8 cellular contexts compared by ENCODE assay signal in genomic region chr1:109075531-109076490, GRCh38. TPM values are rescaled to one million over a fixed set of nuclear protein-coding genes. Genes with fewer than 3 reads are reported as not detected.
DNase-seq lines count a peak whose midpoint lies in the region; ATAC-seq, FAIRE-seq and TF ChIP-seq lines count a peak whose summit lies in the region.

TSS of gene TAF13 (minus strand) at chr1:109076003. CDS start at chr1:109075947, 56 bp downstream.

- peaks cover 43% of the 10 kb centered on the region for H3K36me3 Mint-ChIP-seq in nephron progenitor cell (ENCODE audit: low read depth)

- H3K79me2 ChIP-seq in Loucy (ENCODE audit: insufficient read depth, low read length): peaks cover 13% of the 10 kb centered on the region

- TF ChIP-seq POLR2A in H54 (IDR thresholded peaks at IDR 0.05; ENCODE audit: low read depth, low read length): peak; percentile 97

- peak; percentile 100 for ATAC-seq in stimulated activated naive CD8-positive, alpha-beta T cell treated with anti-CD3 and anti-CD28 coated beads, Interleukin-15, amount 100 ng/mL, for 72 hours

- H3K36me3 ChIP-seq in ES-I3 (ENCODE audit: insufficient read depth, low read length) (no peaks in the 10 kb centered on the region), Loucy (ENCODE audit: insufficient read depth, low read length) (no peaks in the 10 kb centered on the region)

- H3K4me1 Mint-ChIP-seq in nephron progenitor cell: peaks cover 22% of the 10 kb centered on the region
- H3K4me1 Mint-ChIP-seq in stimulated activated naive CD8-positive, alpha-beta T cell treated with anti-CD3 and anti-CD28 coated beads, Interleukin-15, amount 100 ng/mL, for 72 hours: peaks cover 16% of the 10 kb centered on the region

- peak; percentile 95 for DNase-seq in H54 (ENCODE audit: insufficient read length, low spot score)
- DNase-seq in SHP77 treated with DMSO at 0.1 percent for 48 hours (lab: John Stamatoyannopoulos, UW): peak; percentile 91
- DNase-seq in activated effector memory CD4-positive, alpha-beta T cell treated with anti-CD3 and anti-CD28 coated beads, Interleukin-2, amount 50 U/mL, for 16 hours: peak; percentile 96
- peak; percentile 96 for DNase-seq in fibroblast of the aortic adventitia (ENCODE audit: low read depth)
- peak; percentile 90 for DNase-seq in nephron progenitor cell
- peak; percentile 78 to 90 for DNase-seq in stimulated activated naive CD8-positive, alpha-beta T cell treated with anti-CD3 and anti-CD28 coated beads, Interleukin-15, amount 100 ng/mL, for 72 hours

- H3K4me3 Mint-ChIP-seq in nephron progenitor cell: peak within 1 kb of the TSS; percentile 100
- H3K4me3 Mint-ChIP-seq in stimulated activated naive CD8-positive, alpha-beta T cell treated with anti-CD3 and anti-CD28 coated beads, Interleukin-15, amount 100 ng/mL, for 72 hours: peak within 1 kb of the TSS; percentile 98

- peak within 1 kb of the TSS; percentile 87 for H3K4me2 ChIP-seq in Loucy (ENCODE audit: low read depth, low read length, poor library complexity, severe bottlenecking)

- H3K27me3 Mint-ChIP-seq in nephron progenitor cell (ENCODE audit: low read depth, poor library complexity): peaks cover 13% of the 10 kb centered on the region
- H3K27me3 Mint-ChIP-seq in stimulated activated naive CD8-positive, alpha-beta T cell treated with anti-CD3 and anti-CD28 coated beads, Interleukin-15, amount 100 ng/mL, for 72 hours: no peaks in the 10 kb centered on the region

- no peaks in the 10 kb centered on the region for H3F3A ChIP-seq in Loucy (ENCODE audit: low read depth)

- H2AFZ ChIP-seq in Loucy (ENCODE audit: low read length): peak within 1 kb of the TSS; percentile 96

- FAIRE-seq in H54 (lab: Jason Lieb, UNC): peak; percentile 89

- peak within 1 kb of the TSS; percentile 99 for H3K27ac Mint-ChIP-seq in nephron progenitor cell
- peak within 1 kb of the TSS; percentile 96 to 99 for H3K27ac Mint-ChIP-seq in stimulated activated naive CD8-positive, alpha-beta T cell treated with anti-CD3 and anti-CD28 coated beads, Interleukin-15, amount 100 ng/mL, for 72 hours

- H4K20me1 ChIP-seq in Loucy (ENCODE audit: insufficient read depth, low read length, poor library complexity, severe bottlenecking): peaks cover 7% of the 10 kb centered on the region

- 0 out of 2 replicates have a peak, but pooled peaks cover 4% of the 10 kb centered on the region for H3K4me1 ChIP-seq in ES-I3 (ENCODE audit: insufficient read depth, low read length)
- peaks cover 11% of the 10 kb centered on the region for H3K4me1 ChIP-seq in Loucy (ENCODE audit: insufficient read depth, low read length, poor library complexity, severe bottlenecking)

- no peaks in the 10 kb centered on the region for H3K27me3 ChIP-seq in Loucy (ENCODE audit: insufficient read depth, low read length, poor library complexity, severe bottlenecking)

- peaks cover 12% of the 10 kb centered on the region for H3K9me3 Mint-ChIP-seq in nephron progenitor cell
- no peaks in the 10 kb centered on the region for H3K9me3 Mint-ChIP-seq in stimulated activated naive CD8-positive, alpha-beta T cell treated with anti-CD3 and anti-CD28 coated beads, Interleukin-15, amount 100 ng/mL, for 72 hours

- peak within 1 kb of the TSS; percentile 81 for H3K4me3 ChIP-seq in Loucy (ENCODE audit: low read length, poor library complexity, severe bottlenecking)
- H3K4me3 ChIP-seq in fibroblast of the aortic adventitia (ENCODE audit: low read depth, low read length): peak within 1 kb of the TSS; percentile 97

- H3K9me3 ChIP-seq in ES-I3 (ENCODE audit: control insufficient read depth, insufficient read depth, low read length) (no peaks in the 10 kb centered on the region), Loucy (ENCODE audit: insufficient read depth, low read depth, low read length) (no peaks in the 10 kb centered on the region)

- TF ChIP-seq CTCF in Loucy (conservative IDR thresholded peaks at IDR 0.05; ENCODE audit: low read length): 0 out of 2 replicates have a peak, but pooled peaks have one; percentile 9
- peak; percentile 41 for TF ChIP-seq CTCF in fibroblast of the aortic adventitia (IDR thresholded peaks at IDR 0.05; ENCODE audit: insufficient read depth, low read length)
- no peak for TF ChIP-seq CTCF in nephron progenitor cell (IDR thresholded peaks at IDR 0.05)

- H3K9ac ChIP-seq in ES-I3 (ENCODE audit: low read depth, low read length) (peak within 1 kb of the TSS; percentile 92), Loucy (ENCODE audit: low read depth, low read length, poor library complexity, severe bottlenecking) (peak within 1 kb of the TSS; percentile 89)

- H3K9me2 ChIP-seq in Loucy (replicated peaks; ENCODE audit: low read depth, low read length): no peaks in the 10 kb centered on the region

RNA-seq across cellular contexts. Expression of gene TAF13, which starts in this region (rescaled TPM):
- 131 and 287 TPM in 2 replicates for total RNA-seq in fibroblast of the aortic adventitia (ENCODE audit: low replicate concordance)

Comparison
In these comparisons a context has a peak if more than half of its experiments do, and no peak if none do; other contexts are left out.
1. Peak in every context shown above with its lines: DNase-seq, ATAC-seq and H3K4me3 ChIP-seq.